Comparison of ENCODE assay signal across 1 cellular context in genomic region chr1:29186252-29186651, GRCh38.
TF ChIP-seq lines count a peak whose summit lies in the region.

No MANE protein-coding gene starts in this region.

TF ChIP-seq in GM23338, 12 proteins besides CTCF, POLR2A, EP300 and RAD21 (continued from another document):
- no peak for TF ChIP-seq ZNF462 (CRISPR knock-in tag; IDR thresholded peaks at IDR 0.05)
- no peak for TF ChIP-seq CREB1 (CRISPR knock-in tag; IDR thresholded peaks at IDR 0.05; ENCODE audit: low read depth)
